Comparison of ENCODE assay signal across 13 cellular contexts in the genomic region with DNA sequence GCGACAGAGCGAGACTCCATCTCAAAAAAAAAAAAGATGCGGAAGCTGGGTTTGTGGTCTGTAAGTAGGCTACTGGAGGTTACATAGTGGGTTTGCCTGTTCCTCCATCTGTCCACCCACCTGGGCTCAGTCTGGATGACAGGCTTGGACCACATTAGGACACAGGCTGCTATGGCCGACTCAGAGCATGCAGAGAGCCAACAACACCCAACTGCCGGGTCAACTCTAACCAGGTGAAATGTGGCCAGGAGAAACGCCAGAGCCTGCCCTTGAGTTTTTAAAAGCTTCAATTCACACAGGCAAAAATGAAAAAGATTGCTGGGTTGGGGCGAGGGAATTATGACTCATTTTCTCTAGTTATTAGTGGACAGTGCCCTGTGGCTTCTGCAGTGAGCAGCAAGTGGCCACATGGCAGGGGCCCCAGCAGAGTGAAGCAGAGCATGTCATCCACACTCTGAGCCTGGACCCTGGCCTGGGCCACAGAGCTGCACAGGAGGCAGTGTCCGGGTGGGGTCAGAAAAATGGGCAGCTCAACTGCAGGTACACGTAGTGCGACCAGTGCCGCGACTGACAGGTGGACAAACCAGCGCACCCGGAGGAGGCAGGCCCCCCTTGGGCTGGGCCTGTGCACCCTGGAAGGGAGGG.
DNase-seq lines count a peak whose midpoint lies in the region; ATAC-seq, FAIRE-seq and TF ChIP-seq lines count a peak whose summit lies in the region.
"Had no signal": no experiment of that assay in that cellular context is flagged by ENCODE, and none has a peak within 500 bp of the region (broad histone marks: within the 10 kb centered on the region; RNA-seq: fewer than 3 reads in every experiment).

No MANE protein-coding gene starts in this region.

- peak; percentile 52 for FAIRE-seq in GM12878 (lab: Jason Lieb, UNC)
- FAIRE-seq: colon had no signal

- POLR2A ChIA-PET in GM12878 (lab: Charles Lee), result no interaction called here

- H2AFZ ChIP-seq in GM12878 (ENCODE audit: control insufficient read depth, low read depth, low read length), result peak overlapping the region; percentile 23; the same call in 1 of the 2 replicates

- CTCF ChIA-PET in GM12878 (lab: Yijun Ruan, JAX), result interaction anchor here (0.8 to 1.2 kb wide), 5 partner anchors 12 to 175 kb away, joined by 3 to 5 read pairs (median 3); no protein-coding TSS in a partner anchor

- no peaks in the 10 kb centered on the region for H4K20me1 ChIP-seq in GM12878 (ENCODE audit: control insufficient read depth, insufficient read depth)

- ATAC-seq in GM19395 (IDR thresholded peaks at IDR 0.05; ENCODE audit: unreplicated experiment), result peak; percentile 61
- peak; percentile 67 for ATAC-seq in HG02973 (IDR thresholded peaks at IDR 0.05; ENCODE audit: unreplicated experiment)
- peak; percentile 88 for ATAC-seq in GM12878

- no peak for TF ChIP-seq POLR2A in GM12878 (IDR thresholded peaks at IDR 0.05; ENCODE audit: low read depth, low read length)

- H3K27ac ChIP-seq in GM12878 (ENCODE audit: control insufficient read depth, insufficient read depth) (no peak overlapping the region), coronary artery (no peak overlapping the region)
- H3K27ac ChIP-seq: neutrophil, SJCRH30 had no signal

- TF ChIP-seq CTCF in GM12865 (IDR thresholded peaks at IDR 0.05; ENCODE audit: insufficient read depth, low read depth, low read length, missing control alignments) (no peak), GM12878 (IDR thresholded peaks at IDR 0.05 in 2 of 3, conservative IDR thresholded peaks at IDR 0.05 in 1 of 3; ENCODE audit: control insufficient read depth in 2 of 3, extremely low read depth in 1 of 3, insufficient read depth in 1 of 3, low read depth in 3 of 3, low read length in 3 of 3) (no peak), coronary artery (IDR thresholded peaks at IDR 0.05) (no peak)

- BruUV-seq in GM12878 (replicated peaks; lab: Mats Ljungman, UMichigan), result no TSS peak

- no peaks in the 10 kb centered on the region for H3K36me3 ChIP-seq in GM12878 (ENCODE audit: control insufficient read depth in 2 of 2, insufficient read depth in 2 of 2, low read length in 1 of 2)
- H3K36me3 ChIP-seq: neutrophil, SJCRH30 had no signal

- intact Hi-C loops in GM12878 (cut with micrococcal nuclease; ENCODE audit: unreplicated experiment), result loop anchor here (5.0 kb wide), 1 partner anchor 67 kb away; no protein-coding TSS in a partner anchor

- 38% methylated on average over 14 of the region's 14 CpGs for WGBS in GM12878 (ENCODE audit: insufficient coverage, insufficient replicate concordance, low lambda C conversion rate, missing lambda C conversion rate)

- no peaks in the 10 kb centered on the region for H3K79me2 ChIP-seq in GM12878 (ENCODE audit: control insufficient read depth, insufficient read depth, low read length)

- peak overlapping the region; percentile 64; the same call in 1 of the 2 replicates for H3K4me2 ChIP-seq in GM12878 (ENCODE audit: control insufficient read depth, insufficient read depth)

- H3K9ac ChIP-seq in GM12878 (ENCODE audit: control insufficient read depth, insufficient read depth, low read length), result no peak overlapping the region

- no peak overlapping the region for H3K4me3 ChIP-seq in GM12865 (ENCODE audit: low read depth, low read length)
- H3K4me3 ChIP-seq in GM12878, result no peak overlapping the region
- H3K4me3 ChIP-seq in coronary artery, result no peak overlapping the region
- H3K4me3 ChIP-seq: SJCRH30 had no signal

- in situ Hi-C loops in GM12878 (cut with MboI), result no loop called here

- SMC1A ChIA-PET in GM12878 (lab: Charles Lee; ENCODE audit: uncharacterized antibody, unreplicated experiment), result interaction anchor here (1.0 to 1.1 kb wide), 2 partner anchors 13 to 35 kb away, joined by 3 read pairs; no protein-coding TSS in a partner anchor

- H3K4me1 ChIP-seq in GM12878 (ENCODE audit: control insufficient read depth, insufficient read depth, low read length), result peaks cover 10% of the 10 kb centered on the region

- no peak for TF ChIP-seq EP300 in GM12878 (IDR thresholded peaks at IDR 0.05; ENCODE audit: borderline replicate concordance in 1 of 2, control insufficient read depth in 1 of 2, low read depth in 2 of 2, low read length in 2 of 2)

- DNase-seq in GM12865 (ENCODE audit: low read depth) (peak; percentile 65), GM12878 (ENCODE audit: low read depth, low spot score) (peak; percentile 44), NOMO-1 treated with dmso at 0.1 percent for 144 hours (lab: John Stamatoyannopoulos, UW; ENCODE audit: unreplicated experiment) (no peak), coronary artery (ENCODE audit: low spot score) (no peak), NCI-H2196 treated with DMSO at 0.1 percent for 48 hours (lab: John Stamatoyannopoulos, UW; ENCODE audit: unreplicated experiment) (no peak), kidney glomerular epithelial cell (lab: John Stamatoyannopoulos, UW) (no peak)
- DNase-seq: CD8-positive, alpha-beta memory T cell; NCI-H1105 treated with DMSO at 0.1 percent for 48 hours; SJCRH30 had no signal

- RAD21 ChIA-PET in GM12878 (lab: Charles Lee; ENCODE audit: unreplicated experiment), result interaction anchor here (1.0 kb wide), 1 partner anchor 65 kb away, joined by 4 read pairs; no protein-coding TSS in a partner anchor

- no peaks in the 10 kb centered on the region for H3K27me3 ChIP-seq in GM12878 (replicated peaks in 1 of 2; ENCODE audit: control insufficient read depth in 2 of 2, insufficient read depth in 2 of 2, low read length in 1 of 2)
- H3K27me3 ChIP-seq: neutrophil, SJCRH30 had no signal

- TF ChIP-seq RAD21 in GM12878 (IDR thresholded peaks at IDR 0.05; ENCODE audit: insufficient read depth, low read depth, low read length), result no peak

- peaks cover 2% of the 10 kb centered on the region; the same call in 2 of the 3 replicates for H3K9me3 ChIP-seq in GM12878 (replicated peaks; ENCODE audit: control insufficient read depth, insufficient read depth, low read length)
- H3K9me3 ChIP-seq: neutrophil had no signal

TF ChIP-seq in GM12878, 131 proteins besides CTCF, POLR2A, EP300 and RAD21 (continues in another document):
- no peak for TF ChIP-seq ZNF622 (IDR thresholded peaks at IDR 0.05)
- TF ChIP-seq, protein P1, sequence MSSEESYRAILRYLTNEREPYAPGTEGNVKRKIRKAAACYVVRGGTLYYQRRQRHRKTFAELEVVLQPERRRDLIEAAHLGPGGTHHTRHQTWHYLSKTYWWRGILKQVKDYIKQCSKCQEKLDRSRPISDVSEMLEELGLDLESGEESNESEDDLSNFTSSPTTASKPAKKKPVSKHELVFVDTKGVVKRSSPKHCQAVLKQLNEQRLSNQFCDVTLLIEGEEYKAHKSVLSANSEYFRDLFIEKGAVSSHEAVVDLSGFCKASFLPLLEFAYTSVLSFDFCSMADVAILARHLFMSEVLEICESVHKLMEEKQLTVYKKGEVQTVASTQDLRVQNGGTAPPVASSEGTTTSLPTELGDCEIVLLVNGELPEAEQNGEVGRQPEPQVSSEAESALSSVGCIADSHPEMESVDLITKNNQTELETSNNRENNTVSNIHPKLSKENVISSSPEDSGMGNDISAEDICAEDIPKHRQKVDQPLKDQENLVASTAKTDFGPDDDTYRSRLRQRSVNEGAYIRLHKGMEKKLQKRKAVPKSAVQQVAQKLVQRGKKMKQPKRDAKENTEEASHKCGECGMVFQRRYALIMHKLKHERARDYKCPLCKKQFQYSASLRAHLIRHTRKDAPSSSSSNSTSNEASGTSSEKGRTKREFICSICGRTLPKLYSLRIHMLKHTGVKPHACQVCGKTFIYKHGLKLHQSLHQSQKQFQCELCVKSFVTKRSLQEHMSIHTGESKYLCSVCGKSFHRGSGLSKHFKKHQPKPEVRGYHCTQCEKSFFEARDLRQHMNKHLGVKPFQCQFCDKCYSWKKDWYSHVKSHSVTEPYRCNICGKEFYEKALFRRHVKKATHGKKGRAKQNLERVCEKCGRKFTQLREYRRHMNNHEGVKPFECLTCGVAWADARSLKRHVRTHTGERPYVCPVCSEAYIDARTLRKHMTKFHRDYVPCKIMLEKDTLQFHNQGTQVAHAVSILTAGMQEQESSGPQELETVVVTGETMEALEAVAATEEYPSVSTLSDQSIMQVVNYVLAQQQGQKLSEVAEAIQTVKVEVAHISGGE (CRISPR knock-in tag; IDR thresholded peaks at IDR 0.05), result no peak
- no peak for TF ChIP-seq MLLT1 (IDR thresholded peaks at IDR 0.05)
- TF ChIP-seq KLF5 (IDR thresholded peaks at IDR 0.05; ENCODE audit: partially characterized antibody), result no peak

Comparison
In these comparisons a context has a peak if more than half of its experiments do, and no peak if none do; other contexts are left out.
1. DNase-seq: peak in GM12865 (single experiment) and GM12878 (single experiment); none in NOMO-1 treated with dmso at 0.1 percent for 144 hours (single experiment), coronary artery (single experiment), NCI-H2196 treated with DMSO at 0.1 percent for 48 hours (single experiment) and kidney glomerular epithelial cell (single experiment).
2. Peak in every context shown above with its lines, with median percentiles within 50 percentile points of each other: ATAC-seq.